1 cellular context compared by ENCODE assay signal in the genomic region with DNA sequence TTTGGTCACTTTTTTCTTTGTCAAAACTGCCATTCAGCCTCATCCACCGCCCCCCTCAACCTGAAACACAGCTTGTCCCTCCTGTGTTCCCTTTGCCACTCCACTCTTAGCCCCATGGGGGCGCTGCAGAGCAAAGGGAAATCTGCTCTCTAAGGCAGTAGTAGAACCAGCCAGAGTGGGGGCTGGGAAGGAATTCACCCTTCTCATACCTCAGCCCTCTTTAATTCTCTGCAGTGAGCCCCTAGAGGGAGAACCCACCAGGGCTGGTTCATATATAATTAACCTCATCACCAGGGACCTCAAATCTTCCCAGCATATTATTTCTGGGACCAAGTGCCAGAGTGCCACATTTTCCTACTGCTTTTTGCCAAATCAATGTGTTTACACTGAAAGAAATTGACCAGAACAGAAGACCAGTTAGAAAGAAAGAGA.
A peak's percentile ranks its signal among the peaks of the same experiment; 100 is the strongest.
TF ChIP-seq lines count a peak whose summit lies in the region.

No MANE protein-coding gene starts in this region.

TF ChIP-seq in H1, 55 proteins besides CTCF, POLR2A, EP300 and RAD21 (continued from another document):
- TF ChIP-seq, protein P1, sequence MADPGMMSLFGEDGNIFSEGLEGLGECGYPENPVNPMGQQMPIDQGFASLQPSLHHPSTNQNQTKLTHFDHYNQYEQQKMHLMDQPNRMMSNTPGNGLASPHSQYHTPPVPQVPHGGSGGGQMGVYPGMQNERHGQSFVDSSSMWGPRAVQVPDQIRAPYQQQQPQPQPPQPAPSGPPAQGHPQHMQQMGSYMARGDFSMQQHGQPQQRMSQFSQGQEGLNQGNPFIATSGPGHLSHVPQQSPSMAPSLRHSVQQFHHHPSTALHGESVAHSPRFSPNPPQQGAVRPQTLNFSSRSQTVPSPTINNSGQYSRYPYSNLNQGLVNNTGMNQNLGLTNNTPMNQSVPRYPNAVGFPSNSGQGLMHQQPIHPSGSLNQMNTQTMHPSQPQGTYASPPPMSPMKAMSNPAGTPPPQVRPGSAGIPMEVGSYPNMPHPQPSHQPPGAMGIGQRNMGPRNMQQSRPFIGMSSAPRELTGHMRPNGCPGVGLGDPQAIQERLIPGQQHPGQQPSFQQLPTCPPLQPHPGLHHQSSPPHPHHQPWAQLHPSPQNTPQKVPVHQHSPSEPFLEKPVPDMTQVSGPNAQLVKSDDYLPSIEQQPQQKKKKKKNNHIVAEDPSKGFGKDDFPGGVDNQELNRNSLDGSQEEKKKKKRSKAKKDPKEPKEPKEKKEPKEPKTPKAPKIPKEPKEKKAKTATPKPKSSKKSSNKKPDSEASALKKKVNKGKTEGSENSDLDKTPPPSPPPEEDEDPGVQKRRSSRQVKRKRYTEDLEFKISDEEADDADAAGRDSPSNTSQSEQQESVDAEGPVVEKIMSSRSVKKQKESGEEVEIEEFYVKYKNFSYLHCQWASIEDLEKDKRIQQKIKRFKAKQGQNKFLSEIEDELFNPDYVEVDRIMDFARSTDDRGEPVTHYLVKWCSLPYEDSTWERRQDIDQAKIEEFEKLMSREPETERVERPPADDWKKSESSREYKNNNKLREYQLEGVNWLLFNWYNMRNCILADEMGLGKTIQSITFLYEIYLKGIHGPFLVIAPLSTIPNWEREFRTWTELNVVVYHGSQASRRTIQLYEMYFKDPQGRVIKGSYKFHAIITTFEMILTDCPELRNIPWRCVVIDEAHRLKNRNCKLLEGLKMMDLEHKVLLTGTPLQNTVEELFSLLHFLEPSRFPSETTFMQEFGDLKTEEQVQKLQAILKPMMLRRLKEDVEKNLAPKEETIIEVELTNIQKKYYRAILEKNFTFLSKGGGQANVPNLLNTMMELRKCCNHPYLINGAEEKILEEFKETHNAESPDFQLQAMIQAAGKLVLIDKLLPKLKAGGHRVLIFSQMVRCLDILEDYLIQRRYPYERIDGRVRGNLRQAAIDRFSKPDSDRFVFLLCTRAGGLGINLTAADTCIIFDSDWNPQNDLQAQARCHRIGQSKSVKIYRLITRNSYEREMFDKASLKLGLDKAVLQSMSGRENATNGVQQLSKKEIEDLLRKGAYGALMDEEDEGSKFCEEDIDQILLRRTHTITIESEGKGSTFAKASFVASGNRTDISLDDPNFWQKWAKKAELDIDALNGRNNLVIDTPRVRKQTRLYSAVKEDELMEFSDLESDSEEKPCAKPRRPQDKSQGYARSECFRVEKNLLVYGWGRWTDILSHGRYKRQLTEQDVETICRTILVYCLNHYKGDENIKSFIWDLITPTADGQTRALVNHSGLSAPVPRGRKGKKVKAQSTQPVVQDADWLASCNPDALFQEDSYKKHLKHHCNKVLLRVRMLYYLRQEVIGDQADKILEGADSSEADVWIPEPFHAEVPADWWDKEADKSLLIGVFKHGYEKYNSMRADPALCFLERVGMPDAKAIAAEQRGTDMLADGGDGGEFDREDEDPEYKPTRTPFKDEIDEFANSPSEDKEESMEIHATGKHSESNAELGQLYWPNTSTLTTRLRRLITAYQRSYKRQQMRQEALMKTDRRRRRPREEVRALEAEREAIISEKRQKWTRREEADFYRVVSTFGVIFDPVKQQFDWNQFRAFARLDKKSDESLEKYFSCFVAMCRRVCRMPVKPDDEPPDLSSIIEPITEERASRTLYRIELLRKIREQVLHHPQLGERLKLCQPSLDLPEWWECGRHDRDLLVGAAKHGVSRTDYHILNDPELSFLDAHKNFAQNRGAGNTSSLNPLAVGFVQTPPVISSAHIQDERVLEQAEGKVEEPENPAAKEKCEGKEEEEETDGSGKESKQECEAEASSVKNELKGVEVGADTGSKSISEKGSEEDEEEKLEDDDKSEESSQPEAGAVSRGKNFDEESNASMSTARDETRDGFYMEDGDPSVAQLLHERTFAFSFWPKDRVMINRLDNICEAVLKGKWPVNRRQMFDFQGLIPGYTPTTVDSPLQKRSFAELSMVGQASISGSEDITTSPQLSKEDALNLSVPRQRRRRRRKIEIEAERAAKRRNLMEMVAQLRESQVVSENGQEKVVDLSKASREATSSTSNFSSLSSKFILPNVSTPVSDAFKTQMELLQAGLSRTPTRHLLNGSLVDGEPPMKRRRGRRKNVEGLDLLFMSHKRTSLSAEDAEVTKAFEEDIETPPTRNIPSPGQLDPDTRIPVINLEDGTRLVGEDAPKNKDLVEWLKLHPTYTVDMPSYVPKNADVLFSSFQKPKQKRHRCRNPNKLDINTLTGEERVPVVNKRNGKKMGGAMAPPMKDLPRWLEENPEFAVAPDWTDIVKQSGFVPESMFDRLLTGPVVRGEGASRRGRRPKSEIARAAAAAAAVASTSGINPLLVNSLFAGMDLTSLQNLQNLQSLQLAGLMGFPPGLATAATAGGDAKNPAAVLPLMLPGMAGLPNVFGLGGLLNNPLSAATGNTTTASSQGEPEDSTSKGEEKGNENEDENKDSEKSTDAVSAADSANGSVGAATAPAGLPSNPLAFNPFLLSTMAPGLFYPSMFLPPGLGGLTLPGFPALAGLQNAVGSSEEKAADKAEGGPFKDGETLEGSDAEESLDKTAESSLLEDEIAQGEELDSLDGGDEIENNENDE (IDR thresholded peaks at IDR 0.05; ENCODE audit: insufficient replicate concordance, low read length): no peak
- no peak for TF ChIP-seq SAP30 (IDR thresholded peaks at IDR 0.05; ENCODE audit: insufficient read depth, insufficient replicate concordance, low read length)
- TF ChIP-seq ASH2L (IDR thresholded peaks at IDR 0.05; ENCODE audit: low read length): peak; percentile 26
- no peak for TF ChIP-seq CTBP2 (IDR thresholded peaks at IDR 0.05; ENCODE audit: borderline replicate concordance, insufficient read depth, insufficient read length, low read length)
- peak; percentile 71 for TF ChIP-seq CHD2 (IDR thresholded peaks at IDR 0.05; ENCODE audit: low read length)
- no peak for TF ChIP-seq CBX8 (IDR thresholded peaks at IDR 0.05; ENCODE audit: borderline replicate concordance, low read depth, low read length)
- TF ChIP-seq TAF7 (optimal IDR thresholded peaks at IDR 0.05; ENCODE audit: borderline replicate concordance, low read depth, low read length): peak; percentile 48
- peak; percentile 49; the same call in 1 of the 2 replicates for TF ChIP-seq JUND (IDR thresholded peaks at IDR 0.05; ENCODE audit: low read length)
- peak; percentile 79; the same call in 1 of the 2 replicates for TF ChIP-seq SP1 (IDR thresholded peaks at IDR 0.05; ENCODE audit: low read depth, low read length)
- peak; percentile 77; the same call in 1 of the 2 replicates for TF ChIP-seq TEAD4 (IDR thresholded peaks at IDR 0.05; ENCODE audit: low read depth, low read length)
- 0 out of 2 replicates have a peak, but pooled peaks have one; percentile 65 for TF ChIP-seq YY1 (IDR thresholded peaks at IDR 0.05; ENCODE audit: low read depth, low read length)
- TF ChIP-seq TBP (IDR thresholded peaks at IDR 0.05; ENCODE audit: low read depth, low read length): peak; percentile 75; the same call in 1 of the 2 replicates
- TF ChIP-seq, protein P2, sequence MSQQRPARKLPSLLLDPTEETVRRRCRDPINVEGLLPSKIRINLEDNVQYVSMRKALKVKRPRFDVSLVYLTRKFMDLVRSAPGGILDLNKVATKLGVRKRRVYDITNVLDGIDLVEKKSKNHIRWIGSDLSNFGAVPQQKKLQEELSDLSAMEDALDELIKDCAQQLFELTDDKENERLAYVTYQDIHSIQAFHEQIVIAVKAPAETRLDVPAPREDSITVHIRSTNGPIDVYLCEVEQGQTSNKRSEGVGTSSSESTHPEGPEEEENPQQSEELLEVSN (IDR thresholded peaks at IDR 0.05): no peak
- TF ChIP-seq, protein P3, sequence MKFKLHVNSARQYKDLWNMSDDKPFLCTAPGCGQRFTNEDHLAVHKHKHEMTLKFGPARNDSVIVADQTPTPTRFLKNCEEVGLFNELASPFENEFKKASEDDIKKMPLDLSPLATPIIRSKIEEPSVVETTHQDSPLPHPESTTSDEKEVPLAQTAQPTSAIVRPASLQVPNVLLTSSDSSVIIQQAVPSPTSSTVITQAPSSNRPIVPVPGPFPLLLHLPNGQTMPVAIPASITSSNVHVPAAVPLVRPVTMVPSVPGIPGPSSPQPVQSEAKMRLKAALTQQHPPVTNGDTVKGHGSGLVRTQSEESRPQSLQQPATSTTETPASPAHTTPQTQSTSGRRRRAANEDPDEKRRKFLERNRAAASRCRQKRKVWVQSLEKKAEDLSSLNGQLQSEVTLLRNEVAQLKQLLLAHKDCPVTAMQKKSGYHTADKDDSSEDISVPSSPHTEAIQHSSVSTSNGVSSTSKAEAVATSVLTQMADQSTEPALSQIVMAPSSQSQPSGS (IDR thresholded peaks at IDR 0.05; ENCODE audit: low read length): 0 out of 2 replicates have a peak, but pooled peaks have one; percentile 30
